7 cellular contexts compared by ENCODE assay signal in the genomic region with DNA sequence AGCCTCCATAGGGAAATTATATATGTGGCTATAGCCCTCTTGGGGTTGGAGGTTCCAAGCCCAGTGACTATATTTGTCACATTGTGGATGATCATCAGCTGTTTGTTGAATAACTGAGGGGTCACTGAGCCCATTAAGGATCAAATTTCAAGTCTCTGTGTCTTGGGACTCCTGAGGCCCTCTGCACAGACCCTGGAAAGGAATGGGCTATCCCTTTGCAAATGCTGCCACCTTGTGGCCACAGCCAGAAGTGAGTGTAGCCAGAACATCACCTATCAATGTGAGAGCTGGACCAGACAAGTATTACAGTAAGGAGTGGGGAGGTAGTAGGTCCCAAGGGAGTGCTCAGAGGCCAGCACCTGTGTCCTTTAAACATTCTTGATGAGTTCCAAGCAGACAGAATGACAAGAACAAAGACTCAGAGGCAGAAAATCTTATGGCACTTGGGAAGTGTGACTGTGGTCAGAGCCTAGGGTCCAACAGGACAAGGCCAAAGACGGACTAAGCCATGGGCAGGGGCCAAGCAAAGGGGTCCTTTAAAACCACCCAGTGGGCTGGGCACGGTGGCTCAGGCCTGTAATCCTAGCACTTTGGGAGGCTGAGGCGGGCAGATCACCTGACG. TPM values are rescaled to one million over a fixed set of nuclear protein-coding genes. Genes with fewer than 3 reads are reported as not detected.
DNase-seq lines count a peak whose midpoint lies in the region; ATAC-seq and TF ChIP-seq lines count a peak whose summit lies in the region.

No MANE protein-coding gene starts in this region.

- peak; percentile 71 for ATAC-seq in HG03432 (IDR thresholded peaks at IDR 0.05; ENCODE audit: unreplicated experiment)

- TF ChIP-seq CTCF in GM13977 (IDR thresholded peaks at IDR 0.05; ENCODE audit: extremely low read depth, insufficient read depth, missing control alignments): peak; percentile 92

- DNase-seq in GM13977 (ENCODE audit: low spot score) (peak; percentile 88), NCI-H748 (lab: John Stamatoyannopoulos, UW; ENCODE audit: unreplicated experiment) (peak; percentile 75), ecto neural progenitor cell (ENCODE audit: low spot score) (peak; percentile 90), lung microvascular endothelial cell (ENCODE audit: low read depth in 2 of 2) (peak; percentile 73 to 74)
- DNase-seq in activated CD4-positive, alpha-beta T cell treated with anti-CD3 and anti-CD28 coated beads, Interleukin-2, amount 50 U/mL, for 48 hours: peak; percentile 85 to 87
- DNase-seq in stimulated activated CD8-positive, alpha-beta memory T cell treated with anti-CD3 and anti-CD28 coated beads, Interleukin-15, amount 100 ng/mL, for 4 hours (ENCODE audit: low read depth in 2 of 2): peak; percentile 53 to 61

- in situ Hi-C loops in GM13977 (cut with MboI; ENCODE audit: low pct_unique_long_range_greater_than_20kb, low sequenced_read_pairs, unreplicated experiment): no loop called here

RNA-seq across cellular contexts. Expression of a gene that starts 8.2 kb away (rescaled TPM):
- total RNA-seq in lung microvascular endothelial cell: 14.8 and 15.5 TPM in 2 replicates

RNA-seq across cellular contexts. Expression of a gene that starts 14.2 kb away (rescaled TPM):
- total RNA-seq in lung microvascular endothelial cell: not detected in 2 replicates

RNA-seq across cellular contexts. Expression of a gene that starts 16.6 kb away (rescaled TPM):
- total RNA-seq in lung microvascular endothelial cell: 65.3 and 71.5 TPM in 2 replicates

RNA-seq across cellular contexts. Expression of a gene that starts 25.1 kb away (rescaled TPM):
- total RNA-seq in lung microvascular endothelial cell: under 0.01 and 0.20 TPM in 2 replicates

RNA-seq across cellular contexts. Expression of a gene that starts 33.9 kb away (rescaled TPM):
- 29.2 and 31.0 TPM in 2 replicates for total RNA-seq in lung microvascular endothelial cell

Comparison
In these comparisons a context has a peak if more than half of its experiments do, and no peak if none do; other contexts are left out.
1. Peak in every context shown above with its lines: DNase-seq and ATAC-seq.